Comparison of ENCODE assay signal across 22 cellular contexts in the genomic region with DNA sequence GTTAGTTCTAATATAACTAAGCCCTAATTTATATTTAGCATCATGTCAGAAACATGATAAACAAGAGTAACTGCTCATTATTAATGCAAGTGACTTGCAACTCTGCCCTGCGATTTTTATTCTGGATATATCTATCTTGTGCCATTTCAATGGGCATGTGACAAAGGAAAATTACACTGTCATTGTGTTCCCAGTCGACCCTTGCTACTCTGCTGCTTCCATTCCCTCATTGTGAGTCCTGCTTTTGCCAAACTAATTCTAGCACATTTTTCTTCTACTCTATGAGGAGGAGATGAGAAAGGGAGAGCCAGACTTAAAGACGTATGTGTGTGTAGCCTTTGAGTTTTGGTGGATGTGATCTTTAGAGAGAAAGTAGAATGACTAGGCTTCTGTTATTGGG.
DNase-seq lines count a peak whose midpoint lies in the region; ATAC-seq lines count a peak whose summit lies in the region.
"Had no signal": no experiment of that assay in that cellular context is flagged by ENCODE, and none has a peak within 500 bp of the region (broad histone marks: within the 10 kb centered on the region; RNA-seq: fewer than 3 reads in every experiment).

No MANE protein-coding gene starts in this region.

- no peak overlapping the region for H3K14ac ChIP-seq in neuronal stem cell (ENCODE audit: low read length)

- H2BK15ac ChIP-seq in neuronal stem cell (ENCODE audit: low read length), result no peak overlapping the region

- no peaks in the 10 kb centered on the region for H3K27me3 ChIP-seq in right cardiac atrium (ENCODE audit: control insufficient read depth, insufficient read depth)
- no peaks in the 10 kb centered on the region for H3K27me3 ChIP-seq in neuronal stem cell (ENCODE audit: control insufficient read depth in 3 of 3, insufficient read depth in 3 of 3, low read depth in 1 of 3, low read length in 3 of 3)
- H3K27me3 ChIP-seq: BE2C; BLaER1 treated with 17β-estradiol and CSF1 and Interleukin-3, amounts not matched to agents 10 nM and 100 nM had no signal

- no peaks in the 10 kb centered on the region for H3K4me1 ChIP-seq in right cardiac atrium (ENCODE audit: control insufficient read depth, insufficient read depth, low read length)
- H3K4me1 ChIP-seq in neuronal stem cell (ENCODE audit: control insufficient read depth in 2 of 2, insufficient read depth in 1 of 2, low read depth in 1 of 2, low read length in 2 of 2), result no peaks in the 10 kb centered on the region
- H3K4me1 ChIP-seq: A549; BE2C; BLaER1 treated with 17β-estradiol and CSF1 and Interleukin-3, amounts not matched to agents 10 nM and 100 nM had no signal

- H3K4me2 ChIP-seq in neuronal stem cell (ENCODE audit: insufficient read depth, low read length, poor library complexity, severe bottlenecking), result no peak overlapping the region
- H3K4me2 ChIP-seq: A549; BLaER1 treated with 17β-estradiol and CSF1 and Interleukin-3, amounts not matched to agents 10 nM and 100 nM had no signal

- H2BK5ac ChIP-seq in neuronal stem cell (ENCODE audit: low read length), result no peak overlapping the region

- no peak overlapping the region for H3K23ac ChIP-seq in neuronal stem cell (ENCODE audit: low read depth, low read length, poor library complexity)

- H3K27ac ChIP-seq in right cardiac atrium (ENCODE audit: low read length), result no peak overlapping the region
- no peak overlapping the region for H3K27ac ChIP-seq in neuronal stem cell (replicated peaks; ENCODE audit: low read length)
- H3K27ac ChIP-seq: A549; BLaER1 treated with 17β-estradiol and CSF1 and Interleukin-3, amounts not matched to agents 10 nM and 100 nM; GM23248 had no signal

- DNase-seq in Right ventricle myocardium superior (no peak), right cardiac atrium (no peak), left ventricle myocardium superior (no peak), neuronal stem cell (ENCODE audit: low spot score) (no peak), pons (ENCODE audit: low spot score) (no peak)
- DNase-seq: 8988T; ACHN; AML-193; BE2C; CD4-positive, alpha-beta T cell; CD8-positive, alpha-beta memory T cell; DMS 273 treated with DMSO at 0.1 percent for 48 hours; DMS79; EL; GDM1; GM23248; H7; HCEC 1CT had no signal

- H2BK120ac ChIP-seq in neuronal stem cell (ENCODE audit: low read depth, low read length), result no peak overlapping the region

- no peak overlapping the region for H3K4me3 ChIP-seq in right cardiac atrium (ENCODE audit: low read length)
- no peak overlapping the region for H3K4me3 ChIP-seq in neuronal stem cell (ENCODE audit: low read length in 2 of 2)
- H3K4me3 ChIP-seq: A549; BLaER1 treated with 17β-estradiol and CSF1 and Interleukin-3, amounts not matched to agents 10 nM and 100 nM; GM12878; GM23248 had no signal

- intact Hi-C loops in Right ventricle myocardium superior (cut with DNase I) (no loop called here), right cardiac atrium (cut with DNase I) (no loop called here), left ventricle myocardium superior (cut with micrococcal nuclease) (no loop called here)

- no peaks in the 10 kb centered on the region for H3K79me1 ChIP-seq in neuronal stem cell (ENCODE audit: low read depth, low read length)

- no peak overlapping the region for H4K91ac ChIP-seq in neuronal stem cell (ENCODE audit: low read depth, low read length, poor library complexity)

- no peak overlapping the region for H3K9ac ChIP-seq in neuronal stem cell (ENCODE audit: low read depth, low read length, poor library complexity)
- H3K9ac ChIP-seq: BLaER1 treated with 17β-estradiol and CSF1 and Interleukin-3, amounts not matched to agents 10 nM and 100 nM; GM23248 had no signal

- H4K8ac ChIP-seq in neuronal stem cell (ENCODE audit: low read depth, low read length), result no peak overlapping the region

- peak; percentile 49 for ATAC-seq in Right ventricle myocardium superior (ENCODE audit: poor library complexity)
- no peak for ATAC-seq in right cardiac atrium
- ATAC-seq in left ventricle myocardium superior, result peak; percentile 72
- no peak for ATAC-seq in HG03039 (IDR thresholded peaks at IDR 0.05; ENCODE audit: unreplicated experiment)
- ATAC-seq: A549, GM12878 had no signal

- no peak overlapping the region for H3K18ac ChIP-seq in neuronal stem cell (ENCODE audit: low read length)

- WGBS in right cardiac atrium, result 57% methylated on average over 3 of the region's 3 CpGs
- WGBS in neuronal stem cell (ENCODE audit: extremely low coverage in 2 of 2, insufficient read length in 2 of 2, insufficient replicate concordance in 1 of 2), 2 donors, result no CpG with 5 or more reads among the region's 3 CpGs

- H2AFZ ChIP-seq in neuronal stem cell (ENCODE audit: low read length), result peak overlapping the region; percentile 33
- H2AFZ ChIP-seq: GM23248 had no signal

- no peak overlapping the region for H3K4ac ChIP-seq in neuronal stem cell (ENCODE audit: low read length)

- no peaks in the 10 kb centered on the region for H3K36me3 ChIP-seq in neuronal stem cell (replicated peaks in 1 of 2; ENCODE audit: control insufficient read depth in 2 of 2, insufficient read depth in 2 of 2, low read length in 2 of 2)
- H3K36me3 ChIP-seq: BE2C; BLaER1 treated with 17β-estradiol and CSF1 and Interleukin-3, amounts not matched to agents 10 nM and 100 nM had no signal

- H2AK5ac ChIP-seq in neuronal stem cell (ENCODE audit: low read depth, low read length), result no peak overlapping the region

- H3K9me3 ChIP-seq in right cardiac atrium (ENCODE audit: control insufficient read depth, low read length), result no peaks in the 10 kb centered on the region
- no peaks in the 10 kb centered on the region for H3K9me3 ChIP-seq in neuronal stem cell (replicated peaks in 1 of 2; ENCODE audit: control insufficient read depth in 2 of 2, insufficient read depth in 1 of 2, low read depth in 1 of 2, low read length in 2 of 2)
- H3K9me3 ChIP-seq: A549; BE2C; BLaER1 treated with 17β-estradiol and CSF1 and Interleukin-3, amounts not matched to agents 10 nM and 100 nM had no signal

- H2BK12ac ChIP-seq in neuronal stem cell (ENCODE audit: low read length), result no peak overlapping the region

Comparison
In these comparisons a context has a peak if more than half of its experiments do, and no peak if none do; other contexts are left out.
1. ATAC-seq: peak in Right ventricle myocardium superior (single experiment) and left ventricle myocardium superior (single experiment); none in right cardiac atrium (0 of 2) and HG03039 (single experiment).